14 cellular contexts compared by ENCODE assay signal in genomic region chr1:143652744-143653143, GRCh38.
DNase-seq lines count a peak whose midpoint lies in the region; ATAC-seq lines count a peak whose summit lies in the region.
"Had no signal": no experiment of that assay in that cellular context is flagged by ENCODE, and none has a peak within 500 bp of the region (broad histone marks: within the 10 kb centered on the region; RNA-seq: fewer than 3 reads in every experiment).

No MANE protein-coding gene starts in this region.

- H3K4me3 Mint-ChIP-seq in activated naive CD8-positive, alpha-beta T cell treated with anti-CD3 and anti-CD28 coated beads, Interleukin-2, amount 10 ng/mL, durations not matched to agents 7 days and 5 days, result no peak overlapping the region
- H3K4me3 Mint-ChIP-seq in activated naive CD8-positive, alpha-beta T cell treated with anti-CD3 and anti-CD28 coated beads for 36 hours, result no peak overlapping the region
- no peak overlapping the region for H3K4me3 Mint-ChIP-seq in stimulated activated naive B cell treated with anti-CD40 and anti-IgM and Interleukin-4, amounts not matched to agents 10 μg/mL and 1 μg/mL and 100 μg/mL, for 72 hours
- H3K4me3 Mint-ChIP-seq: B cell; CD4-positive, CD25-positive, alpha-beta regulatory T cell; CD8-positive, alpha-beta T cell had no signal

- H3K36me3 Mint-ChIP-seq in activated naive CD8-positive, alpha-beta T cell treated with anti-CD3 and anti-CD28 coated beads, Interleukin-2, amount 10 ng/mL, durations not matched to agents 7 days and 5 days, result no peaks in the 10 kb centered on the region
- no peaks in the 10 kb centered on the region for H3K36me3 Mint-ChIP-seq in activated naive CD8-positive, alpha-beta T cell treated with anti-CD3 and anti-CD28 coated beads for 36 hours
- peaks cover 0 to 4% of the 10 kb centered on the region in 2 donors for H3K36me3 Mint-ChIP-seq in stimulated activated naive B cell treated with anti-CD40 and anti-IgM and Interleukin-4, amounts not matched to agents 10 μg/mL and 1 μg/mL and 100 μg/mL, for 72 hours
- H3K36me3 Mint-ChIP-seq: CD8-positive, alpha-beta T cell had no signal

- H3K9me3 Mint-ChIP-seq in activated naive CD8-positive, alpha-beta T cell treated with anti-CD3 and anti-CD28 coated beads, Interleukin-2, amount 10 ng/mL, durations not matched to agents 7 days and 5 days, result peaks cover 2% of the 10 kb centered on the region
- H3K9me3 Mint-ChIP-seq in activated naive CD8-positive, alpha-beta T cell treated with anti-CD3 and anti-CD28 coated beads for 36 hours, result no peaks in the 10 kb centered on the region
- H3K9me3 Mint-ChIP-seq in stimulated activated naive B cell treated with anti-CD40 and anti-IgM and Interleukin-4, amounts not matched to agents 10 μg/mL and 1 μg/mL and 100 μg/mL, for 72 hours, result peaks cover 14 to 16% of the 10 kb centered on the region in 2 donors

- H3K4me1 Mint-ChIP-seq in activated naive CD8-positive, alpha-beta T cell treated with anti-CD3 and anti-CD28 coated beads, Interleukin-2, amount 10 ng/mL, durations not matched to agents 7 days and 5 days, result no peaks in the 10 kb centered on the region
- H3K4me1 Mint-ChIP-seq in activated naive CD8-positive, alpha-beta T cell treated with anti-CD3 and anti-CD28 coated beads for 36 hours, result no peaks in the 10 kb centered on the region
- H3K4me1 Mint-ChIP-seq in stimulated activated naive B cell treated with anti-CD40 and anti-IgM and Interleukin-4, amounts not matched to agents 10 μg/mL and 1 μg/mL and 100 μg/mL, for 72 hours, result no peaks in the 10 kb centered on the region
- H3K4me1 Mint-ChIP-seq: B cell; CD4-positive, CD25-positive, alpha-beta regulatory T cell had no signal

- H3K27ac Mint-ChIP-seq in activated naive CD8-positive, alpha-beta T cell treated with anti-CD3 and anti-CD28 coated beads, Interleukin-2, amount 10 ng/mL, durations not matched to agents 7 days and 5 days, result peak overlapping the region; percentile 48
- no peak overlapping the region for H3K27ac Mint-ChIP-seq in activated naive CD8-positive, alpha-beta T cell treated with anti-CD3 and anti-CD28 coated beads for 36 hours
- peak overlapping the region; percentile 65 for H3K27ac Mint-ChIP-seq in stimulated activated naive B cell treated with anti-CD40 and anti-IgM and Interleukin-4, amounts not matched to agents 10 μg/mL and 1 μg/mL and 100 μg/mL, for 72 hours
- H3K27ac Mint-ChIP-seq: B cell; CD4-positive, CD25-positive, alpha-beta regulatory T cell; CD8-positive, alpha-beta T cell had no signal

- H3K27me3 Mint-ChIP-seq in activated naive CD8-positive, alpha-beta T cell treated with anti-CD3 and anti-CD28 coated beads, Interleukin-2, amount 10 ng/mL, durations not matched to agents 7 days and 5 days, result peaks cover 37% of the 10 kb centered on the region
- H3K27me3 Mint-ChIP-seq in activated naive CD8-positive, alpha-beta T cell treated with anti-CD3 and anti-CD28 coated beads for 36 hours, result peaks cover 74% of the 10 kb centered on the region
- peaks cover 71 to 74% of the 10 kb centered on the region in 2 donors for H3K27me3 Mint-ChIP-seq in stimulated activated naive B cell treated with anti-CD40 and anti-IgM and Interleukin-4, amounts not matched to agents 10 μg/mL and 1 μg/mL and 100 μg/mL, for 72 hours

- POLR2A ChIA-PET in activated naive CD8-positive, alpha-beta T cell treated with anti-CD3 and anti-CD28 coated beads, Interleukin-2, amount 10 ng/mL, durations not matched to agents 7 days and 5 days (lab: Charles Lee), result no interaction called here

- DNase-seq in NCI-H748 (lab: John Stamatoyannopoulos, UW; ENCODE audit: unreplicated experiment), result peak; percentile 25
- no peak for DNase-seq in NCI-H748 treated with DMSO at 0.1 percent for 48 hours (lab: John Stamatoyannopoulos, UW)
- no peak for DNase-seq in activated naive CD8-positive, alpha-beta T cell treated with anti-CD3 and anti-CD28 coated beads, Interleukin-2, amount 10 ng/mL, durations not matched to agents 7 days and 5 days
- DNase-seq in activated naive CD8-positive, alpha-beta T cell treated with anti-CD3 and anti-CD28 coated beads for 36 hours, result no peak
- no peak for DNase-seq in stimulated activated naive B cell treated with anti-CD40 and anti-IgM and Interleukin-4, amounts not matched to agents 10 μg/mL and 1 μg/mL and 100 μg/mL, for 72 hours
- DNase-seq: Caco-2; CD4-positive, CD25-positive, alpha-beta regulatory T cell; CD8-positive, alpha-beta T cell; DMS153; DND-41; H7 had no signal

- no peak for ATAC-seq in activated naive CD8-positive, alpha-beta T cell treated with anti-CD3 and anti-CD28 coated beads, Interleukin-2, amount 10 ng/mL, durations not matched to agents 7 days and 5 days (ENCODE audit: low read depth)
- ATAC-seq in stimulated activated naive B cell treated with anti-CD40 and anti-IgM and Interleukin-4, amounts not matched to agents 10 μg/mL and 1 μg/mL and 100 μg/mL, for 72 hours (replicated peaks), result no peak
- no peak for ATAC-seq in HG03280 (IDR thresholded peaks at IDR 0.05; ENCODE audit: unreplicated experiment)
- ATAC-seq: CD8-positive, alpha-beta T cell; HCT116 had no signal
